Comparison of ENCODE assay signal across 13 cellular contexts in the genomic region with DNA sequence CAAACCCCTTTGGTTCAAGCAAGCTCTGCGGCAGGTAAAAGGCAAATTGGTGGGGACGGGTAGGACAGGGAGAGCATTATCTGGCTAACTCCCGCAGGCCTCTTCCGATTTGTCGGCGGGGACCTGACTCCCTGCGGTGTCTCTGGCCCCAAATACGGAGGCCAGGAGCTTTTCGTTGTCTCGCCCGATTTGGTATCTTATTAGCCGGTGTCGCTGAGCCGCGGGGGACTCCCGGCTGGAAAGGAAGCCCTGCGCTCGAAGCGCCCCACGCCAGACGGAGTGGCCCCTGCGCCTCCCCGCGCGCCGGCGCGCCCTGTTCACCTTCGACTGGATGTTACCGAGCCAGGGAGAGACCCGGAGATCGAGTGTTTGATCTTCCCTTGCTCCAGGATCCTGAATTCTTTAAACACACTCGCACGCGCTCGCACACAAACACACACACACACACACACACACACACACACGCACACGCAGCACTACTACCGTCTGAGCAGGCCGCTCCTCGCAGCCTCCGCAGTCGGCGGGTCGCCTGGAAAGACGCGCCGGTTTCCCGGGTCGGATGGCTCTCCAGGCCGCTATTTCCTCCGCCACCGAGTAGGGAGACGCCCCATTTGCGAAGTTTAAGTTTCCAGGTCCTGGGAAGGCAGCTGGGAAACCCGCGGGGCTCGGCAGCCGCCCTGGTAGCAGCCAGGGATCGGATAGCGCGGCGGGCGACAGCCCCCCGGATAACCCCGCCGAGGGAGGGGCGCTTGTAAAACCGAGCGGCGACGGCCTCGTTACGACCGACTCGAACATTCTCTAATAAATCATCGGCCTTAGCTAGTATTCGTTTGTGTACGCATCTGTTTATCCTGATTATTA. TPM values are rescaled to one million over a fixed set of nuclear protein-coding genes. Genes with fewer than 3 reads are reported as not detected.
DNase-seq lines count a peak whose midpoint lies in the region.
"Had no signal": no experiment of that assay in that cellular context is flagged by ENCODE, and none has a peak within 500 bp of the region (broad histone marks: within the 10 kb centered on the region; RNA-seq: fewer than 3 reads in every experiment).

No MANE protein-coding gene starts in this region.

- H3K4me3 ChIP-seq in iPS-18a (ENCODE audit: low read length): peak overlapping the region; percentile 40
- H3K4me3 ChIP-seq in skeletal muscle satellite cell (ENCODE audit: low read length): no peak overlapping the region
- H3K4me3 ChIP-seq: skin epidermis had no signal

- H3K4me1 Mint-ChIP-seq in activated T-cell treated with anti-CD3 and anti-CD28 coated beads, Interleukin-2, amount 50 U/mL, for 24 hours (ENCODE audit: low read depth): peaks cover 29% of the 10 kb centered on the region
- H3K4me1 Mint-ChIP-seq in activated CD4-positive, alpha-beta memory T cell treated with anti-CD3 and anti-CD28 coated beads, Interleukin-2, amount 10 ng/mL, durations not matched to agents 7 days and 5 days: peaks cover 30% of the 10 kb centered on the region

- H3K9me3 Mint-ChIP-seq in activated T-cell treated with anti-CD3 and anti-CD28 coated beads, Interleukin-2, amount 50 U/mL, for 24 hours: no peaks in the 10 kb centered on the region
- H3K9me3 Mint-ChIP-seq in activated CD4-positive, alpha-beta memory T cell treated with anti-CD3 and anti-CD28 coated beads, Interleukin-2, amount 10 ng/mL, durations not matched to agents 7 days and 5 days: no peaks in the 10 kb centered on the region

- DNase-seq in activated T-cell treated with anti-CD3 and anti-CD28 coated beads, Interleukin-2, amount 50 U/mL, for 24 hours: peak; percentile 50
- DNase-seq in activated T-cell treated with anti-CD3 and anti-CD28 coated beads, Interleukin-2, amount 50 U/mL, for 1 hour: no peak
- no peak for DNase-seq in activated CD4-positive, alpha-beta memory T cell treated with anti-CD3 and anti-CD28 coated beads, Interleukin-2, amount 10 ng/mL, durations not matched to agents 7 days and 5 days
- DNase-seq in NCI-H1048 (lab: John Stamatoyannopoulos, UW): no peak
- no peak for DNase-seq in AML-193 (lab: John Stamatoyannopoulos, UW)
- no peak for DNase-seq in NCI-H1092 (lab: John Stamatoyannopoulos, UW)
- DNase-seq: NCI-H1694 treated with DMSO at 0.1 percent for 48 hours; SHP77; stimulated activated naive CD4-positive, alpha-beta T cell treated with Interleukin-2 at 50 U/mL for 16 hours had no signal

- H3K27ac Mint-ChIP-seq in activated T-cell treated with anti-CD3 and anti-CD28 coated beads, Interleukin-2, amount 50 U/mL, for 24 hours: peak overlapping the region; percentile 80
- H3K27ac Mint-ChIP-seq in activated CD4-positive, alpha-beta memory T cell treated with anti-CD3 and anti-CD28 coated beads, Interleukin-2, amount 10 ng/mL, durations not matched to agents 7 days and 5 days: no peak overlapping the region

- H3K4me1 ChIP-seq in iPS-18a (ENCODE audit: control insufficient read depth, low read depth, low read length) (peaks cover 27% of the 10 kb centered on the region), skeletal muscle satellite cell (ENCODE audit: control insufficient read depth, insufficient read depth, low read length) (no peaks in the 10 kb centered on the region)

- H3K27ac ChIP-seq in iPS-18a (ENCODE audit: low read length): no peak overlapping the region

- POLR2A ChIA-PET in activated CD4-positive, alpha-beta memory T cell treated with anti-CD3 and anti-CD28 coated beads, Interleukin-2, amount 10 ng/mL, durations not matched to agents 7 days and 5 days (lab: Charles Lee): interaction anchor here (0.9 kb wide), 1 partner anchor 29 kb away, joined by 3 read pairs; no protein-coding TSS in a partner anchor

- peaks cover 100% of the 10 kb centered on the region for H3K27me3 ChIP-seq in iPS-18a (ENCODE audit: control insufficient read depth, insufficient read depth, low read length)
- H3K27me3 ChIP-seq in skeletal muscle satellite cell (ENCODE audit: control insufficient read depth, insufficient read depth, low read length): peaks cover 85% of the 10 kb centered on the region

- CTCF ChIA-PET in activated CD4-positive, alpha-beta memory T cell treated with anti-CD3 and anti-CD28 coated beads, Interleukin-2, amount 10 ng/mL, durations not matched to agents 7 days and 5 days (lab: Charles Lee): no interaction called here

- no peaks in the 10 kb centered on the region for H3K36me3 ChIP-seq in iPS-18a (ENCODE audit: control insufficient read depth, low read depth, low read length)
- no peaks in the 10 kb centered on the region for H3K36me3 ChIP-seq in skeletal muscle satellite cell (ENCODE audit: insufficient read depth, low read length)

- H3K27me3 Mint-ChIP-seq in activated T-cell treated with anti-CD3 and anti-CD28 coated beads, Interleukin-2, amount 50 U/mL, for 24 hours: peaks cover 95% of the 10 kb centered on the region
- peaks cover 90% of the 10 kb centered on the region for H3K27me3 Mint-ChIP-seq in activated CD4-positive, alpha-beta memory T cell treated with anti-CD3 and anti-CD28 coated beads, Interleukin-2, amount 10 ng/mL, durations not matched to agents 7 days and 5 days

- H3K4me2 ChIP-seq in skeletal muscle satellite cell (ENCODE audit: low read length): peak overlapping the region; percentile 6

- H3K36me3 Mint-ChIP-seq in activated T-cell treated with anti-CD3 and anti-CD28 coated beads, Interleukin-2, amount 50 U/mL, for 24 hours (ENCODE audit: low read depth): no peaks in the 10 kb centered on the region
- peaks cover 2% of the 10 kb centered on the region for H3K36me3 Mint-ChIP-seq in activated CD4-positive, alpha-beta memory T cell treated with anti-CD3 and anti-CD28 coated beads, Interleukin-2, amount 10 ng/mL, durations not matched to agents 7 days and 5 days (ENCODE audit: low read depth)

- H3K4me3 Mint-ChIP-seq in activated T-cell treated with anti-CD3 and anti-CD28 coated beads, Interleukin-2, amount 50 U/mL, for 24 hours: peak overlapping the region; percentile 47
- peak overlapping the region; percentile 10 for H3K4me3 Mint-ChIP-seq in activated CD4-positive, alpha-beta memory T cell treated with anti-CD3 and anti-CD28 coated beads, Interleukin-2, amount 10 ng/mL, durations not matched to agents 7 days and 5 days

- H3K9me3 ChIP-seq in iPS-18a (ENCODE audit: control insufficient read depth, low read depth, low read length): no peaks in the 10 kb centered on the region
- H3K9me3 ChIP-seq in skeletal muscle satellite cell (replicated peaks; ENCODE audit: low read length): no peaks in the 10 kb centered on the region

- H3K9ac ChIP-seq in iPS-18a (ENCODE audit: low read length) (no peak overlapping the region), skeletal muscle satellite cell (ENCODE audit: low read depth, low read length) (no peak overlapping the region)

RNA-seq across cellular contexts. Expression of a gene that starts 3.3 kb away (rescaled TPM):
- not detected for total RNA-seq in activated CD4-positive, alpha-beta memory T cell treated with anti-CD3 and anti-CD28 coated beads, Interleukin-2, amount 10 ng/mL, durations not matched to agents 7 days and 5 days
- not detected in 2 replicates for total RNA-seq in skeletal muscle satellite cell (2012; rRNA removed)
- total RNA-seq: H4 had no signal

RNA-seq across cellular contexts. Expression of a gene that starts 4.0 kb away (rescaled TPM):
- total RNA-seq in activated CD4-positive, alpha-beta memory T cell treated with anti-CD3 and anti-CD28 coated beads, Interleukin-2, amount 10 ng/mL, durations not matched to agents 7 days and 5 days: not detected
- not detected in 2 replicates for total RNA-seq in skeletal muscle satellite cell (2012; rRNA removed)
- total RNA-seq: H4 had no signal

RNA-seq across cellular contexts. Expression of a gene that starts 9.5 kb away (rescaled TPM):
- not detected for total RNA-seq in activated CD4-positive, alpha-beta memory T cell treated with anti-CD3 and anti-CD28 coated beads, Interleukin-2, amount 10 ng/mL, durations not matched to agents 7 days and 5 days
- total RNA-seq in skeletal muscle satellite cell (2012; rRNA removed): under 0.01 TPM in 1 of 2 replicates, not detected in the other
